ENCODE assay signal across 1 cellular context in genomic region chr19:31392514-31392913, GRCh38.
A peak's percentile ranks its signal among the peaks of the same experiment; 100 is the strongest.
TF ChIP-seq lines count a peak whose summit lies in the region.

No MANE protein-coding gene starts in this region.

TF ChIP-seq in HEK293, 187 proteins besides CTCF, POLR2A, EP300 and RAD21 (continued from another document and continues in another):
- TF ChIP-seq ZNF529 (tag by site-specific recombination; IDR thresholded peaks at IDR 0.05; ENCODE audit: insufficient replicate concordance) (no peak), ZFP3 (tag by site-specific recombination; IDR thresholded peaks at IDR 0.05; ENCODE audit: low read depth) (no peak), SCRT2 (tag by site-specific recombination; IDR thresholded peaks at IDR 0.05) (no peak), ZNF174 (tag by site-specific recombination; IDR thresholded peaks at IDR 0.05) (no peak), ZNF747 (tag by site-specific recombination; IDR thresholded peaks at IDR 0.05) (no peak), ZNF701 (tag by site-specific recombination; IDR thresholded peaks at IDR 0.05) (0 out of 2 replicates have a peak, but pooled peaks have one; percentile 63), ZNF488 (tag by site-specific recombination; IDR thresholded peaks at IDR 0.05) (no peak), SCRT1 (tag by site-specific recombination; IDR thresholded peaks at IDR 0.05; ENCODE audit: borderline replicate concordance) (no peak), ZNF274 (IDR thresholded peaks at IDR 0.05; ENCODE audit: low read length) (no peak), ZNF274 (tag by site-specific recombination; IDR thresholded peaks at IDR 0.05; ENCODE audit: borderline replicate concordance) (no peak), ZNF398 (tag by site-specific recombination; IDR thresholded peaks at IDR 0.05) (no peak), ZNF23 (tag by site-specific recombination; IDR thresholded peaks at IDR 0.05; ENCODE audit: borderline replicate concordance) (no peak), ZNF404 (tag by site-specific recombination; IDR thresholded peaks at IDR 0.05) (0 out of 2 replicates have a peak, but pooled peaks have one; percentile 43), KLF16 (tag by site-specific recombination; IDR thresholded peaks at IDR 0.05) (peak; percentile 66), ZNF518A (tag by site-specific recombination; conservative IDR thresholded peaks at IDR 0.05; ENCODE audit: low read depth) (peak; percentile 69), ZNF473 (tag by site-specific recombination; IDR thresholded peaks at IDR 0.05) (no peak), ZBTB48 (tag by site-specific recombination; IDR thresholded peaks at IDR 0.05) (peak; percentile 67), ZNF10 (tag by site-specific recombination; IDR thresholded peaks at IDR 0.05) (no peak), MZF1 (tag by site-specific recombination; IDR thresholded peaks at IDR 0.05; ENCODE audit: borderline replicate concordance) (no peak), ZNF133 (tag by site-specific recombination; IDR thresholded peaks at IDR 0.05) (no peak), OSR2 (tag by site-specific recombination; IDR thresholded peaks at IDR 0.05) (no peak), ZNF280D (tag by site-specific recombination; IDR thresholded peaks at IDR 0.05) (no peak), ZNF692 (tag by site-specific recombination; IDR thresholded peaks at IDR 0.05) (peak; percentile 82), ZFP41 (tag by site-specific recombination; IDR thresholded peaks at IDR 0.05; ENCODE audit: borderline replicate concordance) (no peak), ZNF311 (tag by site-specific recombination; IDR thresholded peaks at IDR 0.05; ENCODE audit: borderline replicate concordance) (no peak), TCF7L2 (IDR thresholded peaks at IDR 0.05; ENCODE audit: borderline replicate concordance, low read depth, low read length) (no peak), ZSCAN18 (tag by site-specific recombination; IDR thresholded peaks at IDR 0.05) (peak; percentile 85; the same call in 1 of the 2 replicates), ZBTB21 (tag by site-specific recombination; IDR thresholded peaks at IDR 0.05) (peak; percentile 90), ZNF324 (tag by site-specific recombination; IDR thresholded peaks at IDR 0.05) (0 out of 2 replicates have a peak, but pooled peaks have one; percentile 53), ZNF76 (tag by site-specific recombination; IDR thresholded peaks at IDR 0.05; ENCODE audit: borderline replicate concordance, low read depth) (peak; percentile 23; the same call in 1 of the 2 replicates), IKZF3 (tag by site-specific recombination; IDR thresholded peaks at IDR 0.05) (peak; percentile 89), GLIS2 (tag by site-specific recombination; IDR thresholded peaks at IDR 0.05) (no peak), ZNF335 (tag by site-specific recombination; conservative IDR thresholded peaks at IDR 0.05) (peak; percentile 38; the same call in 1 of the 2 replicates), SETDB1 (IDR thresholded peaks at IDR 0.05; ENCODE audit: insufficient read length, low read length) (no peak), ZNF561 (tag by site-specific recombination; IDR thresholded peaks at IDR 0.05; ENCODE audit: borderline replicate concordance) (no peak), ZNF596 (tag by site-specific recombination; IDR thresholded peaks at IDR 0.05) (no peak), KLF9 (tag by site-specific recombination; IDR thresholded peaks at IDR 0.05; ENCODE audit: low read depth) (no peak), ZNF211 (tag by site-specific recombination; IDR thresholded peaks at IDR 0.05; ENCODE audit: low read depth) (no peak)
- TF ChIP-seq, protein P1, sequence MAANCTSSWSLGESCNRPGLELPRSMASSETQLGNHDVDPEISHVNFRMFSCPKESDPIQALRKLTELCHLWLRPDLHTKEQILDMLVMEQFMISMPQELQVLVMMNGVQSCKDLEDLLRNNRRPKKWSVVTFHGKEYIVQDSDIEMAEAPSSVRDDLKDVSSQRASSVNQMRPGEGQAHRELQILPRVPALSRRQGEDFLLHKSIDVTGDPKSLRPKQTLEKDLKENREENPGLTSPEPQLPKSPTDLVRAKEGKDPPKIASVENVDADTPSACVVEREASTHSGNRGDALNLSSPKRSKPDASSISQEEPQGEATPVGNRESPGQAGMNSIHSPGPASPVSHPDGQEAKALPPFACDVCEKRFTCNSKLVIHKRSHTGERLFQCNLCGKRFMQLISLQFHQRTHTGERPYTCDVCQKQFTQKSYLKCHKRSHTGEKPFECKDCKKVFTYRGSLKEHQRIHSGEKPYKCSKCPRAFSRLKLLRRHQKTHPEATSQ (tag by site-specific recombination; IDR thresholded peaks at IDR 0.05) = no peak
- TF ChIP-seq, protein P2, sequence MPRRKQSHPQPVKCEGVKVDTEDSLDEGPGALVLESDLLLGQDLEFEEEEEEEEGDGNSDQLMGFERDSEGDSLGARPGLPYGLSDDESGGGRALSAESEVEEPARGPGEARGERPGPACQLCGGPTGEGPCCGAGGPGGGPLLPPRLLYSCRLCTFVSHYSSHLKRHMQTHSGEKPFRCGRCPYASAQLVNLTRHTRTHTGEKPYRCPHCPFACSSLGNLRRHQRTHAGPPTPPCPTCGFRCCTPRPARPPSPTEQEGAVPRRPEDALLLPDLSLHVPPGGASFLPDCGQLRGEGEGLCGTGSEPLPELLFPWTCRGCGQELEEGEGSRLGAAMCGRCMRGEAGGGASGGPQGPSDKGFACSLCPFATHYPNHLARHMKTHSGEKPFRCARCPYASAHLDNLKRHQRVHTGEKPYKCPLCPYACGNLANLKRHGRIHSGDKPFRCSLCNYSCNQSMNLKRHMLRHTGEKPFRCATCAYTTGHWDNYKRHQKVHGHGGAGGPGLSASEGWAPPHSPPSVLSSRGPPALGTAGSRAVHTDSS (tag by site-specific recombination; IDR thresholded peaks at IDR 0.05) = peak; percentile 43; the same call in 1 of the 2 replicates
- TF ChIP-seq, protein P3, sequence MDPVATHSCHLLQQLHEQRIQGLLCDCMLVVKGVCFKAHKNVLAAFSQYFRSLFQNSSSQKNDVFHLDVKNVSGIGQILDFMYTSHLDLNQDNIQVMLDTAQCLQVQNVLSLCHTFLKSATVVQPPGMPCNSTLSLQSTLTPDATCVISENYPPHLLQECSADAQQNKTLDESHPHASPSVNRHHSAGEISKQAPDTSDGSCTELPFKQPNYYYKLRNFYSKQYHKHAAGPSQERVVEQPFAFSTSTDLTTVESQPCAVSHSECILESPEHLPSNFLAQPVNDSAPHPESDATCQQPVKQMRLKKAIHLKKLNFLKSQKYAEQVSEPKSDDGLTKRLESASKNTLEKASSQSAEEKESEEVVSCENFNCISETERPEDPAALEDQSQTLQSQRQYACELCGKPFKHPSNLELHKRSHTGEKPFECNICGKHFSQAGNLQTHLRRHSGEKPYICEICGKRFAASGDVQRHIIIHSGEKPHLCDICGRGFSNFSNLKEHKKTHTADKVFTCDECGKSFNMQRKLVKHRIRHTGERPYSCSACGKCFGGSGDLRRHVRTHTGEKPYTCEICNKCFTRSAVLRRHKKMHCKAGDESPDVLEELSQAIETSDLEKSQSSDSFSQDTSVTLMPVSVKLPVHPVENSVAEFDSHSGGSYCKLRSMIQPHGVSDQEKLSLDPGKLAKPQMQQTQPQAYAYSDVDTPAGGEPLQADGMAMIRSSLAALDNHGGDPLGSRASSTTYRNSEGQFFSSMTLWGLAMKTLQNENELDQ (tag by site-specific recombination; IDR thresholded peaks at IDR 0.05; ENCODE audit: low read depth) = no peak
